8 cellular contexts compared by ENCODE assay signal in genomic region chr17:16407911-16408588, GRCh38. TPM values are rescaled to one million over a fixed set of nuclear protein-coding genes. Genes with fewer than 3 reads are reported as not detected.
A peak's percentile ranks its signal among the peaks of the same experiment; 100 is the strongest.
DNase-seq lines count a peak whose midpoint lies in the region; ATAC-seq and TF ChIP-seq lines count a peak whose summit lies in the region.

No MANE protein-coding gene starts in this region.

- peaks cover 7% of the 10 kb centered on the region in 2 donors for H3K27me3 Mint-ChIP-seq in natural killer cell treated with Interleukin-12 subunit alpha and Interleukin-12 subunit beta and Interleukin-15 and Interleukin-18, amount 100 ng/mL, for 72 hours

- H3K79me2 ChIP-seq in mesendoderm (ENCODE audit: control insufficient read depth, insufficient read depth, low read length) = no peaks in the 10 kb centered on the region

- ATAC-seq in GM19438 (IDR thresholded peaks at IDR 0.05; ENCODE audit: low read depth, unreplicated experiment) (peak; percentile 90), HG03457 (IDR thresholded peaks at IDR 0.05; ENCODE audit: unreplicated experiment) (peak; percentile 81)
- no peak for ATAC-seq in natural killer cell treated with Interleukin-12 subunit alpha and Interleukin-12 subunit beta and Interleukin-15 and Interleukin-18, amount 100 ng/mL, for 72 hours

- H3K23ac ChIP-seq in mesendoderm (ENCODE audit: low read length) = no peak overlapping the region

- H3K56ac ChIP-seq in mesendoderm (ENCODE audit: low read length) = no peak overlapping the region

- H2BK5ac ChIP-seq in mesendoderm (ENCODE audit: low read length) = no peak overlapping the region

- no peak overlapping the region for H3K27ac Mint-ChIP-seq in natural killer cell treated with Interleukin-12 subunit alpha and Interleukin-12 subunit beta and Interleukin-15 and Interleukin-18, amount 100 ng/mL, for 72 hours

- H4K8ac ChIP-seq in mesendoderm (ENCODE audit: low read depth, low read length) = no peak overlapping the region

- H3K9me3 Mint-ChIP-seq in natural killer cell treated with Interleukin-12 subunit alpha and Interleukin-12 subunit beta and Interleukin-15 and Interleukin-18, amount 100 ng/mL, for 72 hours = no peaks in the 10 kb centered on the region

- H3K4ac ChIP-seq in mesendoderm (ENCODE audit: low read depth, low read length) = no peak overlapping the region

- peaks cover 0 to 8% of the 10 kb centered on the region in 2 donors for H3K4me1 Mint-ChIP-seq in natural killer cell treated with Interleukin-12 subunit alpha and Interleukin-12 subunit beta and Interleukin-15 and Interleukin-18, amount 100 ng/mL, for 72 hours (ENCODE audit: low read depth in 2 of 2)

- DNase-seq in EH (ENCODE audit: low read depth) (peak; percentile 53), SHP77 treated with DMSO at 0.1 percent for 48 hours (lab: John Stamatoyannopoulos, UW) (peak; percentile 99), fibroblast of mammary gland (ENCODE audit: low read depth) (peak; percentile 51), mesendoderm (no peak)
- no peak for DNase-seq in natural killer cell treated with Interleukin-12 subunit alpha and Interleukin-12 subunit beta and Interleukin-15 and Interleukin-18, amount 100 ng/mL, for 72 hours (ENCODE audit: low spot score)
- no peak for DNase-seq in stimulated activated CD4-positive, alpha-beta T cell treated with anti-CD3 and anti-CD28 coated beads, Interleukin-12 subunit alpha, Interleukin-12 subunit beta, amount 100 ng/mL, for 4 hours

- H2AK5ac ChIP-seq in mesendoderm (ENCODE audit: low read length) = no peak overlapping the region

- no peaks in the 10 kb centered on the region for H3K36me3 Mint-ChIP-seq in natural killer cell treated with Interleukin-12 subunit alpha and Interleukin-12 subunit beta and Interleukin-15 and Interleukin-18, amount 100 ng/mL, for 72 hours

- H2BK15ac ChIP-seq in mesendoderm (replicated peaks; ENCODE audit: low read depth) = no peak overlapping the region

- no peaks in the 10 kb centered on the region for H3K79me1 ChIP-seq in mesendoderm (ENCODE audit: low read length)

- no peaks in the 10 kb centered on the region for H3K36me3 ChIP-seq in mesendoderm (ENCODE audit: control insufficient read depth, insufficient read depth, low read length)

- H3K18ac ChIP-seq in mesendoderm (ENCODE audit: low read length) = no peak overlapping the region

- WGBS in mesendoderm (ENCODE audit: extremely low coverage, insufficient coverage, low lambda C conversion rate) = no CpG with 5 or more reads among the region's 14 CpGs

- H3K4me3 ChIP-seq in fibroblast of mammary gland (ENCODE audit: control insufficient read depth, low read depth, low read length) = no peak overlapping the region
- no peak overlapping the region for H3K4me3 ChIP-seq in mesendoderm (ENCODE audit: low read length)

- H4K5ac ChIP-seq in mesendoderm (ENCODE audit: low read length) = no peak overlapping the region

- no peak overlapping the region for H2BK120ac ChIP-seq in mesendoderm (ENCODE audit: low read depth, low read length)

- no peak for TF ChIP-seq CTCF in fibroblast of mammary gland (conservative IDR thresholded peaks at IDR 0.05; ENCODE audit: control insufficient read depth, insufficient read depth, low read depth, low read length)

- H3K4me3 Mint-ChIP-seq in natural killer cell treated with Interleukin-12 subunit alpha and Interleukin-12 subunit beta and Interleukin-15 and Interleukin-18, amount 100 ng/mL, for 72 hours = peak overlapping the region; percentile 48

- H3K27me3 ChIP-seq in mesendoderm (ENCODE audit: insufficient read depth, low read length, poor library complexity) = no peaks in the 10 kb centered on the region

- H3K4me1 ChIP-seq in mesendoderm (ENCODE audit: control insufficient read depth, low read depth, low read length) = no peaks in the 10 kb centered on the region

- no peak overlapping the region for H3K4me2 ChIP-seq in mesendoderm (ENCODE audit: low read length)

- no peak overlapping the region for H3K27ac ChIP-seq in mesendoderm (ENCODE audit: low read depth, low read length)

- H3K9ac ChIP-seq in mesendoderm (ENCODE audit: low read length) = no peak overlapping the region

RNA-seq across cellular contexts. Expression of gene TRPV2, which starts 7.3 kb away (rescaled TPM):
- 100 to 1,000 TPM in 1 of 2 donors, 10 to 100 TPM in 1; 83.8 to 125 TPM for total RNA-seq in natural killer cell treated with Interleukin-12 subunit alpha and Interleukin-12 subunit beta and Interleukin-15 and Interleukin-18, amount 100 ng/mL, for 72 hours
- polyA plus RNA-seq in mesendoderm (2013, experiment 1 of 2) = 1.3 TPM
- 1.9 TPM for polyA plus RNA-seq in mesendoderm (2013, experiment 2 of 2)

RNA-seq across cellular contexts. Expression of gene UBB, which starts 27.2 kb away (rescaled TPM):
- total RNA-seq in natural killer cell treated with Interleukin-12 subunit alpha and Interleukin-12 subunit beta and Interleukin-15 and Interleukin-18, amount 100 ng/mL, for 72 hours = 1,000 to 10,000 TPM; 1,085 to 1,889 TPM
- 2,431 TPM for polyA plus RNA-seq in mesendoderm (2013, experiment 1 of 2)
- polyA plus RNA-seq in mesendoderm (2013, experiment 2 of 2) = 2,399 TPM

RNA-seq across cellular contexts. Expression of gene CENPV, which starts 54.8 kb away (rescaled TPM):
- 10 to 100 TPM; 24.7 to 71.1 TPM for total RNA-seq in natural killer cell treated with Interleukin-12 subunit alpha and Interleukin-12 subunit beta and Interleukin-15 and Interleukin-18, amount 100 ng/mL, for 72 hours
- polyA plus RNA-seq in mesendoderm (2013, experiment 1 of 2) = 319 TPM
- polyA plus RNA-seq in mesendoderm (2013, experiment 2 of 2) = 316 TPM

Comparison
In these comparisons a context has a peak if more than half of its experiments do, and no peak if none do; other contexts are left out.
1. DNase-seq: peak in EH (single experiment), SHP77 treated with DMSO at 0.1 percent for 48 hours (single experiment) and fibroblast of mammary gland (single experiment); none in natural killer cell treated with Interleukin-12 subunit alpha and Interleukin-12 subunit beta and Interleukin-15 and Interleukin-18, amount 100 ng/mL, for 72 hours (single experiment), mesendoderm (single experiment) and stimulated activated CD4-positive, alpha-beta T cell treated with anti-CD3 and anti-CD28 coated beads, Interleukin-12 subunit alpha, Interleukin-12 subunit beta, amount 100 ng/mL, for 4 hours (single experiment).
2. ATAC-seq: peak in GM19438 (single experiment) and HG03457 (single experiment); none in natural killer cell treated with Interleukin-12 subunit alpha and Interleukin-12 subunit beta and Interleukin-15 and Interleukin-18, amount 100 ng/mL, for 72 hours (0 of 2).